ENCODE assay signal across 16 cellular contexts in genomic region chr18:51168960-51169662, GRCh38. TPM values are rescaled to one million over a fixed set of nuclear protein-coding genes. Genes with fewer than 3 reads are reported as not detected.
DNase-seq lines count a peak whose midpoint lies in the region; ATAC-seq and TF ChIP-seq lines count a peak whose summit lies in the region.
"Had no signal": no experiment of that assay in that cellular context is flagged by ENCODE, and none has a peak within 500 bp of the region (broad histone marks: within the 10 kb centered on the region; RNA-seq: fewer than 3 reads in every experiment).

No MANE protein-coding gene starts in this region.

- peaks cover 58% of the 10 kb centered on the region for H3K4me1 Mint-ChIP-seq in activated T-cell treated with anti-CD3 and anti-CD28 coated beads, Interleukin-2, amount 50 U/mL, for 72 hours (ENCODE audit: low read depth)
- H3K4me1 Mint-ChIP-seq in T-helper 1 cell treated with Interleukin-12 subunit alpha and Interleukin-12 subunit beta and Interleukin-4 antibody, amounts not matched to agents 30 μg/mL and 1 μg/mL, for 36 hours (ENCODE audit: low read depth), result peaks cover 58% of the 10 kb centered on the region
- H3K4me1 Mint-ChIP-seq in natural killer cell, result peaks cover 79 to 83% of the 10 kb centered on the region in 2 donors

- peaks cover 26% of the 10 kb centered on the region for H3K79me2 ChIP-seq in smooth muscle cell (ENCODE audit: low read depth)

- peak overlapping the region; percentile 77 to 93 for H3K4me3 Mint-ChIP-seq in activated T-cell treated with anti-CD3 and anti-CD28 coated beads, Interleukin-2, amount 50 U/mL, for 72 hours
- H3K4me3 Mint-ChIP-seq in T-helper 1 cell treated with Interleukin-12 subunit alpha and Interleukin-12 subunit beta and Interleukin-4 antibody, amounts not matched to agents 30 μg/mL and 1 μg/mL, for 36 hours, result peak overlapping the region; percentile 15
- H3K4me3 Mint-ChIP-seq in natural killer cell, result peak overlapping the region; percentile 61

- H3K4me2 ChIP-seq in smooth muscle cell, result no peak overlapping the region

- intact Hi-C loops in natural killer cell (cut with micrococcal nuclease), result loop anchor here (1.0 to 2.0 kb wide), 2 partner anchors 16 to 22 kb away; no protein-coding TSS in a partner anchor

- H3F3A ChIP-seq in smooth muscle cell (ENCODE audit: low read depth), result peaks cover 15% of the 10 kb centered on the region

- no peaks in the 10 kb centered on the region for H3K36me3 ChIP-seq in smooth muscle cell (ENCODE audit: low read depth)
- H3K36me3 ChIP-seq: gastrocnemius medialis, vagina had no signal

- no peak for DNase-seq in activated T-cell treated with anti-CD3 and anti-CD28 coated beads, Interleukin-2, amount 50 U/mL, for 72 hours
- DNase-seq in activated T-cell treated with anti-CD3 and anti-CD28 coated beads, Interleukin-2, amount 50 U/mL, for 48 hours, result no peak
- DNase-seq in natural killer cell (peak; percentile 37), smooth muscle cell (lab: John Stamatoyannopoulos, UW; ENCODE audit: unreplicated experiment) (no peak)
- DNase-seq: effector memory CD4-positive, alpha-beta T cell; gastrocnemius medialis; Karpas-422; kidney glomerular epithelial cell; NCI-H187; NCI-H82; SHP77 treated with DMSO at 0.1 percent for 48 hours had no signal

- no peaks in the 10 kb centered on the region for H3K27me3 ChIP-seq in smooth muscle cell (ENCODE audit: low read depth)
- H3K27me3 ChIP-seq: gastrocnemius medialis, vagina had no signal

- no peaks in the 10 kb centered on the region for H3K27me3 Mint-ChIP-seq in activated T-cell treated with anti-CD3 and anti-CD28 coated beads, Interleukin-2, amount 50 U/mL, for 72 hours (ENCODE audit: low read depth)
- no peaks in the 10 kb centered on the region for H3K27me3 Mint-ChIP-seq in T-helper 1 cell treated with Interleukin-12 subunit alpha and Interleukin-12 subunit beta and Interleukin-4 antibody, amounts not matched to agents 30 μg/mL and 1 μg/mL, for 36 hours (ENCODE audit: low read depth)
- no peaks in the 10 kb centered on the region for H3K27me3 Mint-ChIP-seq in natural killer cell (ENCODE audit: low read depth in 2 of 2)

- H3K4me3 ChIP-seq in smooth muscle cell, result no peak overlapping the region
- H3K4me3 ChIP-seq: gastrocnemius medialis, vagina had no signal

- TF ChIP-seq CTCF in natural killer cell (IDR thresholded peaks at IDR 0.05) (no peak), smooth muscle cell (IDR thresholded peaks at IDR 0.05; ENCODE audit: borderline replicate concordance, insufficient read depth, poor library complexity, severe bottlenecking) (no peak)

- peaks cover 8% of the 10 kb centered on the region for H3K4me1 ChIP-seq in smooth muscle cell (ENCODE audit: low read depth)
- H3K4me1 ChIP-seq: gastrocnemius medialis, vagina had no signal

- no peaks in the 10 kb centered on the region for H3K9me3 Mint-ChIP-seq in activated T-cell treated with anti-CD3 and anti-CD28 coated beads, Interleukin-2, amount 50 U/mL, for 72 hours
- no peaks in the 10 kb centered on the region for H3K9me3 Mint-ChIP-seq in T-helper 1 cell treated with Interleukin-12 subunit alpha and Interleukin-12 subunit beta and Interleukin-4 antibody, amounts not matched to agents 30 μg/mL and 1 μg/mL, for 36 hours
- no peaks in the 10 kb centered on the region for H3K9me3 Mint-ChIP-seq in natural killer cell

- H3K9me3 ChIP-seq in smooth muscle cell (replicated peaks; ENCODE audit: low read depth), result no peaks in the 10 kb centered on the region
- H3K9me3 ChIP-seq: gastrocnemius medialis, vagina had no signal

- peak in 1 of 2 donors; percentile 29 for ATAC-seq in activated T-cell treated with anti-CD3 and anti-CD28 coated beads, Interleukin-2, amount 50 U/mL, for 72 hours (replicated peaks in 1 of 2)
- ATAC-seq in GM21619 (IDR thresholded peaks at IDR 0.05; ENCODE audit: unreplicated experiment), result peak; percentile 39
- peak; percentile 63 to 75 (median 70) for ATAC-seq in natural killer cell
- no peak for ATAC-seq in GM21423 (IDR thresholded peaks at IDR 0.05; ENCODE audit: unreplicated experiment)
- ATAC-seq in HG03097 (IDR thresholded peaks at IDR 0.05; ENCODE audit: low FRiP score, unreplicated experiment), result no peak
- ATAC-seq: gastrocnemius medialis had no signal

- no peak overlapping the region for H2AFZ ChIP-seq in smooth muscle cell (ENCODE audit: low read depth)

- H3K27ac Mint-ChIP-seq in activated T-cell treated with anti-CD3 and anti-CD28 coated beads, Interleukin-2, amount 50 U/mL, for 72 hours, result peak overlapping the region; percentile 100
- H3K27ac Mint-ChIP-seq in T-helper 1 cell treated with Interleukin-12 subunit alpha and Interleukin-12 subunit beta and Interleukin-4 antibody, amounts not matched to agents 30 μg/mL and 1 μg/mL, for 36 hours, result peak overlapping the region; percentile 91
- H3K27ac Mint-ChIP-seq in natural killer cell, result peak overlapping the region; percentile 90 to 94

- WGBS in smooth muscle cell (ENCODE audit: low lambda C conversion rate), result 96% methylated on average over 6 of the region's 6 CpGs

- H4K20me1 ChIP-seq in smooth muscle cell (ENCODE audit: low read depth), result peaks cover 55% of the 10 kb centered on the region

- no peak overlapping the region for H3K9ac ChIP-seq in smooth muscle cell (ENCODE audit: low read depth)

- H3K36me3 Mint-ChIP-seq in activated T-cell treated with anti-CD3 and anti-CD28 coated beads, Interleukin-2, amount 50 U/mL, for 72 hours (ENCODE audit: insufficient read depth in 2 of 2), result no peaks in the 10 kb centered on the region
- H3K36me3 Mint-ChIP-seq in T-helper 1 cell treated with Interleukin-12 subunit alpha and Interleukin-12 subunit beta and Interleukin-4 antibody, amounts not matched to agents 30 μg/mL and 1 μg/mL, for 36 hours (ENCODE audit: low read depth), result peaks cover 8% of the 10 kb centered on the region
- no peaks in the 10 kb centered on the region for H3K36me3 Mint-ChIP-seq in natural killer cell

- no peak overlapping the region for H3K27ac ChIP-seq in smooth muscle cell (ENCODE audit: low read depth)
- H3K27ac ChIP-seq: gastrocnemius medialis, vagina had no signal

RNA-seq across cellular contexts. Expression of gene MEX3C, which starts 28.4 kb away (rescaled TPM):
- total RNA-seq in activated T-cell treated with anti-CD3 and anti-CD28 coated beads, Interleukin-2, amount 50 U/mL, for 72 hours, result 10 to 100 TPM; 85.0 to 94.5 TPM
- 100 to 1,000 TPM; 189 to 205 (median 202) TPM for total RNA-seq in natural killer cell
- total RNA-seq in smooth muscle cell, result 81.4 and 97.4 TPM in 2 replicates
- polyA plus RNA-seq in smooth muscle cell, result 28.7 and 34.4 TPM in 2 replicates

Comparison
In these comparisons a context has a peak if more than half of its experiments do, and no peak if none do; other contexts are left out.
1. ATAC-seq: peak in GM21619 (single experiment) and natural killer cell (3 of 3); none in GM21423 (single experiment) and HG03097 (single experiment).
2. H3K4me3 Mint-ChIP-seq: peak in every context shown above with its lines; median percentile 85 in activated T-cell treated with anti-CD3 and anti-CD28 coated beads, Interleukin-2, amount 50 U/mL, for 72 hours; 61 in natural killer cell; 15 in T-helper 1 cell treated with Interleukin-12 subunit alpha and Interleukin-12 subunit beta and Interleukin-4 antibody, amounts not matched to agents 30 μg/mL and 1 μg/mL, for 36 hours.
3. Peak in every context shown above with its lines, with median percentiles within 50 percentile points of each other: H3K27ac Mint-ChIP-seq.